In the genomic region with DNA sequence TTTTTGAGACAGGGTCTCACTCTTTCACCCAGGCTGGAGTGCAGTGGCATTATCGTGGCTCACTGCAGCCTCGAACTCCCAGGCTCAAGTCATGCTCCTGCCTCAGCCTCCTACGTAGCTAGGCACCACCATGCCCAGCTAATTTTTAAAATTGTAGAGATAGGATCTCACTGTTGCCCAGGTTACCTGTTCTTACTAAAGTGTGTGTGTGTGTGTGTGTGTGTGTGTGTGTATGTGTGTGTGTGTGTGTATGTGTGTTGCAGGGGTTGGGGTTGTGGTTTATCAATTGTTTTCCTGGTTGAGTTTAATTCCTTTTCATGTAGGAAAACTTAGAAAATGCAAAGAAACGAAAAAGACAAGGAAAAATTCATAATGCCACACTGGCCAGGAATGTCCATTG, we compare ENCODE assay signal across 14 cellular contexts. TPM values are rescaled to one million over a fixed set of nuclear protein-coding genes. Genes with fewer than 3 reads are reported as not detected.
DNase-seq lines count a peak whose midpoint lies in the region; ATAC-seq lines count a peak whose summit lies in the region.
"Had no signal": no experiment of that assay in that cellular context is flagged by ENCODE, and none has a peak within 500 bp of the region (broad histone marks: within the 10 kb centered on the region; RNA-seq: fewer than 3 reads in every experiment).

No MANE protein-coding gene starts in this region.

- H3K4me3 ChIP-seq in CD4-positive, alpha-beta memory T cell (ENCODE audit: low read length in 2 of 2), result no peak overlapping the region
- H3K4me3 ChIP-seq: HAP-1 had no signal

- peak in 1 of 5 donors; percentile 27 for DNase-seq in CD4-positive, alpha-beta memory T cell
- no peak for DNase-seq in T-helper 17 cell
- DNase-seq in memory B cell (ENCODE audit: low spot score in 2 of 2), result no peak
- DNase-seq in stimulated activated naive B cell treated with anti-CD40 and anti-IgM and Interleukin-4, amounts not matched to agents 10 μg/mL and 1 μg/mL and 100 μg/mL, for 72 hours, result no peak
- DNase-seq in stimulated activated CD4-positive, alpha-beta T cell treated with anti-CD3 and anti-CD28 coated beads, Interleukin-15, amount 100 ng/mL, for 24 hours, result no peak
- DNase-seq: BE2C, DMS53, EL, HFFc6, KG1 had no signal

- peaks cover 6% of the 10 kb centered on the region for H3K4me1 ChIP-seq in CD4-positive, alpha-beta memory T cell (ENCODE audit: insufficient read depth, low read length)
- H3K4me1 ChIP-seq: BE2C, HAP-1 had no signal

- CTCF ChIA-PET in CD4-positive, alpha-beta memory T cell (lab: Charles Lee; ENCODE audit: partially characterized antibody), result interaction anchor here (1.0 to 1.7 kb wide), 2 partner anchors 15 to 68 kb away, joined by 3 to 5 read pairs; no protein-coding TSS in a partner anchor

- H3K27me3 ChIP-seq in CD4-positive, alpha-beta memory T cell (ENCODE audit: insufficient read depth, low read length), result no peaks in the 10 kb centered on the region
- H3K27me3 ChIP-seq: BE2C had no signal

- ATAC-seq in T-helper 17 cell, result no peak
- ATAC-seq in memory B cell (ENCODE audit: low read depth), result no peak
- peak; percentile 38 to 41 for ATAC-seq in stimulated activated naive B cell treated with anti-CD40 and anti-IgM and Interleukin-4, amounts not matched to agents 10 μg/mL and 1 μg/mL and 100 μg/mL, for 72 hours (replicated peaks)
- no peak for ATAC-seq in GM19351 (IDR thresholded peaks at IDR 0.05; ENCODE audit: unreplicated experiment)
- no peak for ATAC-seq in HG02852 (IDR thresholded peaks at IDR 0.05; ENCODE audit: unreplicated experiment)

- H3K36me3 Mint-ChIP-seq in CD4-positive, alpha-beta memory T cell, result no peaks in the 10 kb centered on the region
- H3K36me3 Mint-ChIP-seq in T-helper 17 cell (ENCODE audit: low read depth) (no peaks in the 10 kb centered on the region), memory B cell (no peaks in the 10 kb centered on the region)
- H3K36me3 Mint-ChIP-seq in stimulated activated naive B cell treated with anti-CD40 and anti-IgM and Interleukin-4, amounts not matched to agents 10 μg/mL and 1 μg/mL and 100 μg/mL, for 72 hours, result no peaks in the 10 kb centered on the region

- no peaks in the 10 kb centered on the region for H3K27me3 Mint-ChIP-seq in CD4-positive, alpha-beta memory T cell
- H3K27me3 Mint-ChIP-seq in T-helper 17 cell, result no peaks in the 10 kb centered on the region
- no peaks in the 10 kb centered on the region for H3K27me3 Mint-ChIP-seq in memory B cell
- no peaks in the 10 kb centered on the region for H3K27me3 Mint-ChIP-seq in stimulated activated naive B cell treated with anti-CD40 and anti-IgM and Interleukin-4, amounts not matched to agents 10 μg/mL and 1 μg/mL and 100 μg/mL, for 72 hours

- no peaks in the 10 kb centered on the region for H3K36me3 ChIP-seq in CD4-positive, alpha-beta memory T cell (ENCODE audit: insufficient read depth, low read length)
- H3K36me3 ChIP-seq: BE2C, HAP-1 had no signal

- POLR2A ChIA-PET in CD4-positive, alpha-beta memory T cell (lab: Charles Lee; ENCODE audit: partially characterized antibody), result interaction anchor here (1.1 to 1.3 kb wide), 2 partner anchors 14 to 22 kb away, joined by 3 to 4 read pairs; no protein-coding TSS in a partner anchor

- H3K4me3 Mint-ChIP-seq in CD4-positive, alpha-beta memory T cell, result peak overlapping the region in 2 of 8 donors; percentile 7 to 31
- H3K4me3 Mint-ChIP-seq in T-helper 17 cell (no peak overlapping the region), memory B cell (peak overlapping the region; percentile 27)
- H3K4me3 Mint-ChIP-seq in stimulated activated naive B cell treated with anti-CD40 and anti-IgM and Interleukin-4, amounts not matched to agents 10 μg/mL and 1 μg/mL and 100 μg/mL, for 72 hours, result no peak overlapping the region
- H3K4me3 Mint-ChIP-seq: HFFc6 had no signal

- no peaks in the 10 kb centered on the region for H3K9me3 ChIP-seq in CD4-positive, alpha-beta memory T cell (ENCODE audit: control insufficient read depth in 1 of 2, low read length in 2 of 2)
- no peaks in the 10 kb centered on the region for H3K9me3 ChIP-seq in T-helper 17 cell (ENCODE audit: control insufficient read depth, low read length, poor library complexity, severe bottlenecking)
- H3K9me3 ChIP-seq: BE2C, HAP-1 had no signal

- peak overlapping the region in 4 of 7 donors; percentile 15 to 88 (median 41) for H3K27ac Mint-ChIP-seq in CD4-positive, alpha-beta memory T cell
- H3K27ac Mint-ChIP-seq in T-helper 17 cell (peak overlapping the region; percentile 47), memory B cell (peak overlapping the region; percentile 87)
- peak overlapping the region; percentile 69 for H3K27ac Mint-ChIP-seq in stimulated activated naive B cell treated with anti-CD40 and anti-IgM and Interleukin-4, amounts not matched to agents 10 μg/mL and 1 μg/mL and 100 μg/mL, for 72 hours
- H3K27ac Mint-ChIP-seq: HFFc6 had no signal

- intact Hi-C loops in CD4-positive, alpha-beta memory T cell (cut with micrococcal nuclease), result no loop called here

- H3K4me1 Mint-ChIP-seq in CD4-positive, alpha-beta memory T cell, result peaks cover 10 to 29% (median 20%) of the 10 kb centered on the region in 4 donors
- H3K4me1 Mint-ChIP-seq in T-helper 17 cell, result peaks cover 14% of the 10 kb centered on the region
- peaks cover 16% of the 10 kb centered on the region for H3K4me1 Mint-ChIP-seq in memory B cell
- peaks cover 15 to 32% of the 10 kb centered on the region in 2 donors for H3K4me1 Mint-ChIP-seq in stimulated activated naive B cell treated with anti-CD40 and anti-IgM and Interleukin-4, amounts not matched to agents 10 μg/mL and 1 μg/mL and 100 μg/mL, for 72 hours

- no peaks in the 10 kb centered on the region for H3K9me3 Mint-ChIP-seq in CD4-positive, alpha-beta memory T cell
- no peaks in the 10 kb centered on the region for H3K9me3 Mint-ChIP-seq in memory B cell
- H3K9me3 Mint-ChIP-seq in stimulated activated naive B cell treated with anti-CD40 and anti-IgM and Interleukin-4, amounts not matched to agents 10 μg/mL and 1 μg/mL and 100 μg/mL, for 72 hours, result peaks cover 0 to 2% of the 10 kb centered on the region in 2 donors
- H3K9me3 Mint-ChIP-seq: HFFc6 had no signal

- no peak overlapping the region for H3K27ac ChIP-seq in CD4-positive, alpha-beta memory T cell (ENCODE audit: low read depth, low read length)
- H3K27ac ChIP-seq: HL-60 had no signal

RNA-seq across cellular contexts. Expression of a gene that starts 21.8 kb away (rescaled TPM):
- 100 to 1,000 TPM; 247 to 262 TPM for total RNA-seq in CD4-positive, alpha-beta memory T cell
- 1 to 10 TPM; 1.1 to 7.1 TPM for polyA plus RNA-seq in CD4-positive, alpha-beta memory T cell
- total RNA-seq in T-helper 17 cell, result 100 to 1,000 TPM; 228 to 288 TPM

RNA-seq across cellular contexts. Expression of a gene that starts 33.7 kb away (rescaled TPM):
- total RNA-seq in CD4-positive, alpha-beta memory T cell, result 1 to 10 TPM; 2.9 TPM
- polyA plus RNA-seq in CD4-positive, alpha-beta memory T cell, result not detected
- 1 to 10 TPM; 1.3 to 2.4 TPM for total RNA-seq in T-helper 17 cell
- total RNA-seq: HFFc6 had no signal

Comparison
In these comparisons a context has a peak if more than half of its experiments do, and no peak if none do; other contexts are left out.
1. ATAC-seq: peak in stimulated activated naive B cell treated with anti-CD40 and anti-IgM and Interleukin-4, amounts not matched to agents 10 μg/mL and 1 μg/mL and 100 μg/mL, for 72 hours (2 of 2); none in T-helper 17 cell (single experiment), memory B cell (single experiment), GM19351 (single experiment) and HG02852 (single experiment).
2. Peak in every context shown above with its lines, with median percentiles within 50 percentile points of each other: H3K27ac Mint-ChIP-seq.